Comparison of ENCODE assay signal across 12 cellular contexts in genomic region chr1:8134546-8135235, GRCh38.
A peak's percentile ranks its signal among the peaks of the same experiment; 100 is the strongest.
DNase-seq lines count a peak whose midpoint lies in the region; ATAC-seq, FAIRE-seq and TF ChIP-seq lines count a peak whose summit lies in the region.
"Had no signal": no experiment of that assay in that cellular context is flagged by ENCODE, and none has a peak within 500 bp of the region (broad histone marks: within the 10 kb centered on the region; RNA-seq: fewer than 3 reads in every experiment).

No MANE protein-coding gene starts in this region.

- TF ChIP-seq POLR2A in prostate gland (IDR thresholded peaks at IDR 0.05) = no peak
- TF ChIP-seq POLR2A in GM12891 (IDR thresholded peaks at IDR 0.05; ENCODE audit: low read depth, low read length) = no peak

- ATAC-seq in RWPE2 (ENCODE audit: low read depth) = no peak
- ATAC-seq: activated CD8-positive, alpha-beta T cell treated with anti-CD3 and anti-CD28 coated beads for 36 hours; activated naive CD8-positive, alpha-beta T cell treated with anti-CD3 and anti-CD28 coated beads, Interleukin-2, amount 50 U/mL, for 24 hours had no signal

- H3K9me3 ChIP-seq in RWPE2 (ENCODE audit: severe bottlenecking) (no peaks in the 10 kb centered on the region), prostate gland (no peaks in the 10 kb centered on the region)
- H3K9me3 ChIP-seq: BLaER1 had no signal

- 84% methylated on average over 14 of the region's 14 CpGs for WGBS in prostate gland

- peaks cover 35% of the 10 kb centered on the region for H3K4me1 ChIP-seq in RWPE2 (ENCODE audit: insufficient read depth, poor library complexity, severe bottlenecking)
- no peaks in the 10 kb centered on the region for H3K4me1 ChIP-seq in prostate gland (replicated peaks)
- H3K4me1 ChIP-seq: BLaER1 had no signal

- peak overlapping the region; percentile 85 for H3K27ac ChIP-seq in RWPE2 (ENCODE audit: poor library complexity, severe bottlenecking)
- peak overlapping the region; percentile 38 to 66 for H3K27ac ChIP-seq in prostate gland
- H3K27ac ChIP-seq: BLaER1 had no signal

- no peak for FAIRE-seq in GM12891 (lab: Jason Lieb, UNC)

- H3K4me3 ChIP-seq in AG10803 (ENCODE audit: low read length) (peak overlapping the region; percentile 46), RWPE2 (ENCODE audit: severe bottlenecking) (no peak overlapping the region), prostate gland (no peak overlapping the region)
- H3K4me3 ChIP-seq: BLaER1 had no signal

- H3K27me3 ChIP-seq in RWPE2 (ENCODE audit: insufficient read depth, poor library complexity, severe bottlenecking) (no peaks in the 10 kb centered on the region), prostate gland (replicated peaks; ENCODE audit: insufficient read depth) (no peaks in the 10 kb centered on the region)
- H3K27me3 ChIP-seq: BLaER1 had no signal

- TF ChIP-seq CTCF in AG10803 (conservative IDR thresholded peaks at IDR 0.05; ENCODE audit: low read length) (no peak), RWPE2 (IDR thresholded peaks at IDR 0.05; ENCODE audit: poor library complexity, severe bottlenecking) (no peak), prostate gland (IDR thresholded peaks at IDR 0.05) (no peak)

- intact Hi-C loops in prostate gland (cut with DNase I) = loop anchor here (5.0 to 10.0 kb wide), 3 partner anchors 38 to 180 kb away; partner anchors contain the start of gene SLC45A1

- no peaks in the 10 kb centered on the region for H3K36me3 ChIP-seq in RWPE2 (ENCODE audit: low read depth)
- no peaks in the 10 kb centered on the region for H3K36me3 ChIP-seq in prostate gland
- H3K36me3 ChIP-seq: BLaER1 had no signal

- peak; percentile 82 for DNase-seq in AG10803 (ENCODE audit: low read depth)
- DNase-seq in RWPE2 (ENCODE audit: low spot score) = no peak
- DNase-seq in fibroblast of peridontal ligament (ENCODE audit: extremely low read depth) = peak; percentile 80
- no peak for DNase-seq in prostate gland (ENCODE audit: low spot score)
- no peak for DNase-seq in activated effector memory CD4-positive, alpha-beta T cell treated with Interleukin-2 at 50 U/mL for 16 hours
- DNase-seq in D341Med (ENCODE audit: low spot score) = no peak
- DNase-seq in NCI-H82 treated with DMSO at 0.1 percent for 48 hours (lab: John Stamatoyannopoulos, UW; ENCODE audit: unreplicated experiment) = no peak
- no peak for DNase-seq in GM12891 (ENCODE audit: insufficient read length, low spot score)
- DNase-seq: activated CD8-positive, alpha-beta T cell treated with anti-CD3 and anti-CD28 coated beads for 36 hours; activated naive CD8-positive, alpha-beta T cell treated with anti-CD3 and anti-CD28 coated beads, Interleukin-2, amount 50 U/mL, for 24 hours; NCI-H526 treated with DMSO at 0.1 percent for 48 hours had no signal

TF ChIP-seq in GM12891, 5 proteins besides CTCF, POLR2A, EP300 and RAD21:
- TF ChIP-seq TAF1 (IDR thresholded peaks at IDR 0.05; ENCODE audit: low read depth, low read length) (no peak), PAX5 (IDR thresholded peaks at IDR 0.05; ENCODE audit: insufficient read depth, low read length, severe bottlenecking) (no peak), SPI1 (IDR thresholded peaks at IDR 0.05; ENCODE audit: low read depth, low read length) (no peak), POLR2AphosphoS5 (IDR thresholded peaks at IDR 0.05; ENCODE audit: low read depth, low read length) (no peak), POU2F2 (IDR thresholded peaks at IDR 0.05; ENCODE audit: low read depth, low read length) (no peak)

Comparison
In these comparisons a context has a peak if more than half of its experiments do, and no peak if none do; other contexts are left out.
1. DNase-seq: peak in AG10803 (single experiment) and fibroblast of peridontal ligament (single experiment); none in RWPE2 (single experiment), prostate gland (single experiment), activated effector memory CD4-positive, alpha-beta T cell treated with Interleukin-2 at 50 U/mL for 16 hours (single experiment), D341Med (single experiment), NCI-H82 treated with DMSO at 0.1 percent for 48 hours (single experiment) and GM12891 (single experiment).